Comparison of ENCODE assay signal across 6 cellular contexts in genomic region chr4:675036-675804, GRCh38. TPM values are rescaled to one million over a fixed set of nuclear protein-coding genes. Genes with fewer than 3 reads are reported as not detected.
DNase-seq lines count a peak whose midpoint lies in the region; ATAC-seq and TF ChIP-seq lines count a peak whose summit lies in the region.

No MANE protein-coding gene starts in this region.

- intact Hi-C loops in upper lobe of right lung (cut with DNase I): no loop called here

- peaks cover 25% of the 10 kb centered on the region for H3K36me3 ChIP-seq in SJCRH30
- peaks cover 22% of the 10 kb centered on the region for H3K36me3 ChIP-seq in right atrium auricular region
- H3K36me3 ChIP-seq in upper lobe of right lung: peaks cover 25% of the 10 kb centered on the region

- peaks cover 37% of the 10 kb centered on the region for H3K4me1 ChIP-seq in SJCRH30
- peaks cover 0 to 31% of the 10 kb centered on the region in 2 donors for H3K4me1 ChIP-seq in right atrium auricular region
- H3K4me1 ChIP-seq in upper lobe of right lung: peaks cover 19% of the 10 kb centered on the region

- peak; percentile 1 for ATAC-seq in GM21447 (IDR thresholded peaks at IDR 0.05; ENCODE audit: unreplicated experiment)
- peak; percentile 6 for ATAC-seq in upper lobe of right lung

- no peak for TF ChIP-seq CTCF in right atrium auricular region (IDR thresholded peaks at IDR 0.05)
- no peak for TF ChIP-seq CTCF in upper lobe of right lung (IDR thresholded peaks at IDR 0.05)

- H3K27ac ChIP-seq in SJCRH30: peak overlapping the region; percentile 82
- peak overlapping the region; percentile 94 to 97 for H3K27ac ChIP-seq in right atrium auricular region
- peak overlapping the region; percentile 94 for H3K27ac ChIP-seq in upper lobe of right lung

- DNase-seq in SJCRH30: no peak
- no peak for DNase-seq in right atrium auricular region (ENCODE audit: low spot score)
- no peak for DNase-seq in upper lobe of right lung
- no peak for DNase-seq in SW480 (ENCODE audit: low spot score)
- no peak for DNase-seq in NK-92 (lab: John Stamatoyannopoulos, UW; ENCODE audit: unreplicated experiment)

- H3K4me3 ChIP-seq in SJCRH30 (peak overlapping the region; percentile 81), right atrium auricular region (peak overlapping the region; percentile 84 to 91), upper lobe of right lung (peak overlapping the region; percentile 79)

- H3K9me3 ChIP-seq in SJCRH30 (replicated peaks) (no peaks in the 10 kb centered on the region), right atrium auricular region (no peaks in the 10 kb centered on the region), upper lobe of right lung (no peaks in the 10 kb centered on the region)

- no peaks in the 10 kb centered on the region for H3K27me3 ChIP-seq in SJCRH30
- H3K27me3 ChIP-seq in right atrium auricular region: no peaks in the 10 kb centered on the region
- no peaks in the 10 kb centered on the region for H3K27me3 ChIP-seq in upper lobe of right lung

RNA-seq across cellular contexts. Expression of gene MYL5, which starts 0.9 kb away (rescaled TPM):
- total RNA-seq in SJCRH30 (2014; rRNA removed; shearing (Covaris generic)): 3.2 and 3.4 TPM in 2 replicates
- total RNA-seq in right atrium auricular region (1 to 10 TPM; 3.2 to 3.6 TPM), upper lobe of right lung (9.7 TPM)

RNA-seq across cellular contexts. Expression of gene ATP5ME, which starts 1.1 kb away (rescaled TPM):
- total RNA-seq in SJCRH30 (2014; rRNA removed; shearing (Covaris generic)): 338 and 409 TPM in 2 replicates
- total RNA-seq in right atrium auricular region (100 to 1,000 TPM in 1 of 2 donors, 10 to 100 TPM in 1; 85.1 to 265 TPM), upper lobe of right lung (167 TPM)

RNA-seq across cellular contexts. Expression of gene SLC49A3, which starts 13.7 kb away (rescaled TPM):
- total RNA-seq in SJCRH30 (2014; rRNA removed; shearing (Covaris generic)): 0.13 TPM in 1 of 2 replicates, not detected in the other
- total RNA-seq in right atrium auricular region: 10 to 100 TPM in 1 of 2 donors, 1 to 10 TPM in 1; 10.0 to 12.0 TPM
- 32.9 TPM for total RNA-seq in upper lobe of right lung

RNA-seq across cellular contexts. Expression of gene PCGF3, which starts 30.4 kb away (rescaled TPM):
- 50.3 and 60.4 TPM in 2 replicates for total RNA-seq in SJCRH30 (2014; rRNA removed; shearing (Covaris generic))
- total RNA-seq in right atrium auricular region: 10 to 100 TPM; 17.9 to 22.6 TPM
- total RNA-seq in upper lobe of right lung: 42.2 TPM

RNA-seq across cellular contexts. Expression of gene PDE6B, which starts 49.8 kb away (rescaled TPM):
- total RNA-seq in SJCRH30 (2014; rRNA removed; shearing (Covaris generic)): 0.03 TPM in 1 of 2 replicates, not detected in the other
- total RNA-seq in right atrium auricular region (1 to 10 TPM; 2.3 to 4.6 TPM), upper lobe of right lung (9.1 TPM)
